15 cellular contexts compared by ENCODE assay signal in the genomic region with DNA sequence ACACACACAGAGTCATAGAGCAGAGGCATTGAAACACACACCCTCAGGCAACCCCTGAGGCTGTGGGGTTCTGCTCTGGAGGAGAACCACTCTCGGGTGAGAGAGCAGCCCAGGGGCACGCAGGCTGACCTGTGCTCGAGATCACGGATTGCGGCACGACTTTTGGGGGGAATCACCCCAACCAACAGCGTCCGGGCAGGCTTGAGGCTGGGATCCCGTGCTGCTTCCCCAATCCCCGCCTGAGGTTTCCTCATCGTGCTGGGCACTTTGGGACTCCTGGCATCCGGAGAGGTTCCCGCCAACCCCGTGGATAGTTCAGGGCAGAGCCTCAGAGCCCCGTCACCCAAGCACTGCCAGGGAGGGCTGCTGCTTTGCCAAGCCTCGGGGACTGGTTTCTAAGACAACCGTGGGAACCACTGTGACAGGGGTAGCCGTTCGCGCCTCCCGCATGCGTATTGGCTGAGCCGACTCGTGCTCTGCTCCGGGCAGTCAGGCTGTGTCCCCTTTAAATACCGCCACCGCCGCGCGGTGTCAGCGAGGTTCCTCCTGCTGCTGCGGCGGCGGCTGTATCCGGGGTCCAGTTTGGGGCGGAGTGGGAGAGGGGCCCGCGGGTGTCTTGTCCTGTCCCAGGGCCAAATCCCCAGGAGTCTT.
DNase-seq lines count a peak whose midpoint lies in the region; ATAC-seq and TF ChIP-seq lines count a peak whose summit lies in the region.
"Had no signal": no experiment of that assay in that cellular context is flagged by ENCODE, and none has a peak within 500 bp of the region (broad histone marks: within the 10 kb centered on the region; RNA-seq: fewer than 3 reads in every experiment).

No MANE protein-coding gene starts in this region.

- no peak overlapping the region for H2AFZ ChIP-seq in OCI-LY7 (ENCODE audit: low read length)

- CTCF ChIA-PET in OCI-LY7 (lab: Charles Lee; ENCODE audit: unreplicated experiment): no interaction called here
- CTCF ChIA-PET in RWPE1 (lab: Yijun Ruan, JAX): no interaction called here

- H3K4me3 ChIP-seq in lower lobe of right lung (no peak overlapping the region), upper lobe of right lung (no peak overlapping the region), OCI-LY7 (ENCODE audit: low read depth, low read length, poor library complexity, severe bottlenecking) (no peak overlapping the region)
- H3K4me3 ChIP-seq: heart right ventricle had no signal

- H3K79me2 ChIP-seq in OCI-LY7 (ENCODE audit: insufficient read depth, low read depth, low read length): no peaks in the 10 kb centered on the region

- intact Hi-C loops in lower lobe of right lung (cut with DNase I) (no loop called here), upper lobe of right lung (cut with DNase I) (no loop called here), OCI-LY7 (cut with micrococcal nuclease; ENCODE audit: unreplicated experiment) (no loop called here)

- H3K9me3 ChIP-seq in lower lobe of right lung (peaks cover 12% of the 10 kb centered on the region), upper lobe of right lung (peaks cover 5% of the 10 kb centered on the region), OCI-LY7 (ENCODE audit: low read length) (0 out of 2 replicates have a peak, but pooled peaks cover 5% of the 10 kb centered on the region)

- H4K20me1 ChIP-seq in OCI-LY7 (ENCODE audit: insufficient read depth, low read length): no peaks in the 10 kb centered on the region

- no peak overlapping the region for H3K27ac ChIP-seq in lower lobe of right lung
- no peak overlapping the region for H3K27ac ChIP-seq in upper lobe of right lung
- H3K27ac ChIP-seq in OCI-LY7 (ENCODE audit: low read depth, low read length, poor library complexity, severe bottlenecking): no peak overlapping the region
- H3K27ac ChIP-seq in RWPE1: no peak overlapping the region
- H3K27ac ChIP-seq: heart right ventricle, neutrophil had no signal

- H3K4me1 ChIP-seq in lower lobe of right lung (no peaks in the 10 kb centered on the region), upper lobe of right lung (no peaks in the 10 kb centered on the region), OCI-LY7 (ENCODE audit: insufficient read depth, low read length, poor library complexity, severe bottlenecking) (no peaks in the 10 kb centered on the region)
- H3K4me1 ChIP-seq: heart right ventricle had no signal

- H3K36me3 ChIP-seq in lower lobe of right lung (no peaks in the 10 kb centered on the region), upper lobe of right lung (no peaks in the 10 kb centered on the region), OCI-LY7 (ENCODE audit: insufficient read depth, low read length) (no peaks in the 10 kb centered on the region)
- H3K36me3 ChIP-seq: heart right ventricle, neutrophil had no signal

- H3K27me3 ChIP-seq in lower lobe of right lung (ENCODE audit: low read depth): no peaks in the 10 kb centered on the region
- H3K27me3 ChIP-seq in upper lobe of right lung: no peaks in the 10 kb centered on the region
- H3K27me3 ChIP-seq: neutrophil had no signal

- H3K9me2 ChIP-seq in OCI-LY7 (ENCODE audit: insufficient read depth, low read length): no peaks in the 10 kb centered on the region

- TF ChIP-seq CTCF in lower lobe of right lung (IDR thresholded peaks at IDR 0.05): no peak
- no peak for TF ChIP-seq CTCF in upper lobe of right lung (IDR thresholded peaks at IDR 0.05)
- no peak for TF ChIP-seq CTCF in OCI-LY7 (conservative IDR thresholded peaks at IDR 0.05; ENCODE audit: low read length)
- no peak for TF ChIP-seq CTCF in RWPE1 (conservative IDR thresholded peaks at IDR 0.05; ENCODE audit: low read depth)

- no TSS peak for BruUV-seq in OCI-LY7 (replicated peaks; lab: Mats Ljungman, UMichigan)

- ATAC-seq in SK-N-SH treated with all-trans-retinoic acid at 6 μM for 48 hours (peak; percentile 93), lower lobe of right lung (peak; percentile 28 to 61), upper lobe of right lung (peak; percentile 60), GM18498 (IDR thresholded peaks at IDR 0.05; ENCODE audit: unreplicated experiment) (no peak)
- ATAC-seq: activated naive CD4-positive, alpha-beta T cell treated with anti-CD3 and anti-CD28 coated beads, Interleukin-2, amount 50 U/mL, for 72 hours had no signal

- POLR2A ChIA-PET in OCI-LY7 (lab: Charles Lee) (no interaction called here), RWPE1 (lab: Yijun Ruan, JAX; ENCODE audit: low non-redundant PET) (no interaction called here)

- DNase-seq in NCI-H82 (lab: John Stamatoyannopoulos, UW) (peak; percentile 44), NCI-H82 treated with DMSO at 0.1 percent for 48 hours (lab: John Stamatoyannopoulos, UW; ENCODE audit: unreplicated experiment) (no peak), lower lobe of right lung (peak; percentile 53), upper lobe of right lung (peak; percentile 71), OCI-LY7 (ENCODE audit: low spot score) (no peak), RWPE1 (ENCODE audit: low spot score) (no peak)
- DNase-seq: COR-L47, HFFc6, NCI-H1048, NCI-H510A had no signal

- no peak overlapping the region for H3K4me2 ChIP-seq in OCI-LY7 (ENCODE audit: low read length)

TF ChIP-seq in SK-N-SH treated with all-trans-retinoic acid at 6 μM for 48 hours, 23 proteins besides CTCF, POLR2A, EP300 and RAD21:
- TF ChIP-seq TCF4 (CRISPR knock-in tag; IDR thresholded peaks at IDR 0.05; ENCODE audit: borderline replicate concordance) (no peak), SNAI2 (CRISPR knock-in tag; IDR thresholded peaks at IDR 0.05) (no peak), RARB (CRISPR knock-in tag; IDR thresholded peaks at IDR 0.05) (no peak), OSR1 (CRISPR knock-in tag; IDR thresholded peaks at IDR 0.05) (no peak), ARNTL (CRISPR knock-in tag; IDR thresholded peaks at IDR 0.05; ENCODE audit: borderline replicate concordance, low read depth) (no peak), ISL1 (CRISPR knock-in tag; IDR thresholded peaks at IDR 0.05) (no peak), PPARA (CRISPR knock-in tag; IDR thresholded peaks at IDR 0.05; ENCODE audit: borderline replicate concordance) (no peak), ZFP3 (CRISPR knock-in tag; IDR thresholded peaks at IDR 0.05) (no peak), ZFP30 (CRISPR knock-in tag; IDR thresholded peaks at IDR 0.05) (no peak), TOX (CRISPR knock-in tag; IDR thresholded peaks at IDR 0.05; ENCODE audit: borderline replicate concordance) (no peak), ZNF8 (CRISPR knock-in tag; IDR thresholded peaks at IDR 0.05) (no peak), BACH2 (CRISPR knock-in tag; IDR thresholded peaks at IDR 0.05; ENCODE audit: borderline replicate concordance) (no peak), GLIS3 (CRISPR knock-in tag; IDR thresholded peaks at IDR 0.05) (no peak)
- TF ChIP-seq, protein P1, sequence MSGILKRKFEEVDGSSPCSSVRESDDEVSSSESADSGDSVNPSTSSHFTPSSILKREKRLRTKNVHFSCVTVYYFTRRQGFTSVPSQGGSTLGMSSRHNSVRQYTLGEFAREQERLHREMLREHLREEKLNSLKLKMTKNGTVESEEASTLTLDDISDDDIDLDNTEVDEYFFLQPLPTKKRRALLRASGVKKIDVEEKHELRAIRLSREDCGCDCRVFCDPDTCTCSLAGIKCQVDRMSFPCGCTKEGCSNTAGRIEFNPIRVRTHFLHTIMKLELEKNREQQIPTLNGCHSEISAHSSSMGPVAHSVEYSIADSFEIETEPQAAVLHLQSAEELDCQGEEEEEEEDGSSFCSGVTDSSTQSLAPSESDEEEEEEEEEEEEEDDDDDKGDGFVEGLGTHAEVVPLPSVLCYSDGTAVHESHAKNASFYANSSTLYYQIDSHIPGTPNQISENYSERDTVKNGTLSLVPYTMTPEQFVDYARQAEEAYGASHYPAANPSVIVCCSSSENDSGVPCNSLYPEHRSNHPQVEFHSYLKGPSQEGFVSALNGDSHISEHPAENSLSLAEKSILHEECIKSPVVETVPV (CRISPR knock-in tag; IDR thresholded peaks at IDR 0.05): no peak
- TF ChIP-seq, protein P2, sequence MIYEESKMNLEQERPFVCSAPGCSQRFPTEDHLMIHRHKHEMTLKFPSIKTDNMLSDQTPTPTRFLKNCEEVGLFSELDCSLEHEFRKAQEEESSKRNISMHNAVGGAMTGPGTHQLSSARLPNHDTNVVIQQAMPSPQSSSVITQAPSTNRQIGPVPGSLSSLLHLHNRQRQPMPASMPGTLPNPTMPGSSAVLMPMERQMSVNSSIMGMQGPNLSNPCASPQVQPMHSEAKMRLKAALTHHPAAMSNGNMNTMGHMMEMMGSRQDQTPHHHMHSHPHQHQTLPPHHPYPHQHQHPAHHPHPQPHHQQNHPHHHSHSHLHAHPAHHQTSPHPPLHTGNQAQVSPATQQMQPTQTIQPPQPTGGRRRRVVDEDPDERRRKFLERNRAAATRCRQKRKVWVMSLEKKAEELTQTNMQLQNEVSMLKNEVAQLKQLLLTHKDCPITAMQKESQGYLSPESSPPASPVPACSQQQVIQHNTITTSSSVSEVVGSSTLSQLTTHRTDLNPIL (CRISPR knock-in tag; IDR thresholded peaks at IDR 0.05; ENCODE audit: low read depth): no peak
- TF ChIP-seq, protein P3, sequence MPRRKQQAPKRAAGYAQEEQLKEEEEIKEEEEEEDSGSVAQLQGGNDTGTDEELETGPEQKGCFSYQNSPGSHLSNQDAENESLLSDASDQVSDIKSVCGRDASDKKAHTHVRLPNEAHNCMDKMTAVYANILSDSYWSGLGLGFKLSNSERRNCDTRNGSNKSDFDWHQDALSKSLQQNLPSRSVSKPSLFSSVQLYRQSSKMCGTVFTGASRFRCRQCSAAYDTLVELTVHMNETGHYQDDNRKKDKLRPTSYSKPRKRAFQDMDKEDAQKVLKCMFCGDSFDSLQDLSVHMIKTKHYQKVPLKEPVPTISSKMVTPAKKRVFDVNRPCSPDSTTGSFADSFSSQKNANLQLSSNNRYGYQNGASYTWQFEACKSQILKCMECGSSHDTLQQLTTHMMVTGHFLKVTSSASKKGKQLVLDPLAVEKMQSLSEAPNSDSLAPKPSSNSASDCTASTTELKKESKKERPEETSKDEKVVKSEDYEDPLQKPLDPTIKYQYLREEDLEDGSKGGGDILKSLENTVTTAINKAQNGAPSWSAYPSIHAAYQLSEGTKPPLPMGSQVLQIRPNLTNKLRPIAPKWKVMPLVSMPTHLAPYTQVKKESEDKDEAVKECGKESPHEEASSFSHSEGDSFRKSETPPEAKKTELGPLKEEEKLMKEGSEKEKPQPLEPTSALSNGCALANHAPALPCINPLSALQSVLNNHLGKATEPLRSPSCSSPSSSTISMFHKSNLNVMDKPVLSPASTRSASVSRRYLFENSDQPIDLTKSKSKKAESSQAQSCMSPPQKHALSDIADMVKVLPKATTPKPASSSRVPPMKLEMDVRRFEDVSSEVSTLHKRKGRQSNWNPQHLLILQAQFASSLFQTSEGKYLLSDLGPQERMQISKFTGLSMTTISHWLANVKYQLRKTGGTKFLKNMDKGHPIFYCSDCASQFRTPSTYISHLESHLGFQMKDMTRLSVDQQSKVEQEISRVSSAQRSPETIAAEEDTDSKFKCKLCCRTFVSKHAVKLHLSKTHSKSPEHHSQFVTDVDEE (CRISPR knock-in tag; IDR thresholded peaks at IDR 0.05): no peak

Comparison
In these comparisons a context has a peak if more than half of its experiments do, and no peak if none do; other contexts are left out.
1. DNase-seq: peak in NCI-H82 (single experiment), lower lobe of right lung (single experiment) and upper lobe of right lung (single experiment); none in NCI-H82 treated with DMSO at 0.1 percent for 48 hours (single experiment), OCI-LY7 (single experiment) and RWPE1 (single experiment).